1 cellular context compared by ENCODE assay signal in genomic region chr17:41785091-41785875, GRCh38.
TF ChIP-seq lines count a peak whose summit lies in the region.

No MANE protein-coding gene starts in this region.

TF ChIP-seq in GM23338, 12 proteins besides CTCF, POLR2A, EP300 and RAD21 (continued from another document):
- TF ChIP-seq, protein P1, sequence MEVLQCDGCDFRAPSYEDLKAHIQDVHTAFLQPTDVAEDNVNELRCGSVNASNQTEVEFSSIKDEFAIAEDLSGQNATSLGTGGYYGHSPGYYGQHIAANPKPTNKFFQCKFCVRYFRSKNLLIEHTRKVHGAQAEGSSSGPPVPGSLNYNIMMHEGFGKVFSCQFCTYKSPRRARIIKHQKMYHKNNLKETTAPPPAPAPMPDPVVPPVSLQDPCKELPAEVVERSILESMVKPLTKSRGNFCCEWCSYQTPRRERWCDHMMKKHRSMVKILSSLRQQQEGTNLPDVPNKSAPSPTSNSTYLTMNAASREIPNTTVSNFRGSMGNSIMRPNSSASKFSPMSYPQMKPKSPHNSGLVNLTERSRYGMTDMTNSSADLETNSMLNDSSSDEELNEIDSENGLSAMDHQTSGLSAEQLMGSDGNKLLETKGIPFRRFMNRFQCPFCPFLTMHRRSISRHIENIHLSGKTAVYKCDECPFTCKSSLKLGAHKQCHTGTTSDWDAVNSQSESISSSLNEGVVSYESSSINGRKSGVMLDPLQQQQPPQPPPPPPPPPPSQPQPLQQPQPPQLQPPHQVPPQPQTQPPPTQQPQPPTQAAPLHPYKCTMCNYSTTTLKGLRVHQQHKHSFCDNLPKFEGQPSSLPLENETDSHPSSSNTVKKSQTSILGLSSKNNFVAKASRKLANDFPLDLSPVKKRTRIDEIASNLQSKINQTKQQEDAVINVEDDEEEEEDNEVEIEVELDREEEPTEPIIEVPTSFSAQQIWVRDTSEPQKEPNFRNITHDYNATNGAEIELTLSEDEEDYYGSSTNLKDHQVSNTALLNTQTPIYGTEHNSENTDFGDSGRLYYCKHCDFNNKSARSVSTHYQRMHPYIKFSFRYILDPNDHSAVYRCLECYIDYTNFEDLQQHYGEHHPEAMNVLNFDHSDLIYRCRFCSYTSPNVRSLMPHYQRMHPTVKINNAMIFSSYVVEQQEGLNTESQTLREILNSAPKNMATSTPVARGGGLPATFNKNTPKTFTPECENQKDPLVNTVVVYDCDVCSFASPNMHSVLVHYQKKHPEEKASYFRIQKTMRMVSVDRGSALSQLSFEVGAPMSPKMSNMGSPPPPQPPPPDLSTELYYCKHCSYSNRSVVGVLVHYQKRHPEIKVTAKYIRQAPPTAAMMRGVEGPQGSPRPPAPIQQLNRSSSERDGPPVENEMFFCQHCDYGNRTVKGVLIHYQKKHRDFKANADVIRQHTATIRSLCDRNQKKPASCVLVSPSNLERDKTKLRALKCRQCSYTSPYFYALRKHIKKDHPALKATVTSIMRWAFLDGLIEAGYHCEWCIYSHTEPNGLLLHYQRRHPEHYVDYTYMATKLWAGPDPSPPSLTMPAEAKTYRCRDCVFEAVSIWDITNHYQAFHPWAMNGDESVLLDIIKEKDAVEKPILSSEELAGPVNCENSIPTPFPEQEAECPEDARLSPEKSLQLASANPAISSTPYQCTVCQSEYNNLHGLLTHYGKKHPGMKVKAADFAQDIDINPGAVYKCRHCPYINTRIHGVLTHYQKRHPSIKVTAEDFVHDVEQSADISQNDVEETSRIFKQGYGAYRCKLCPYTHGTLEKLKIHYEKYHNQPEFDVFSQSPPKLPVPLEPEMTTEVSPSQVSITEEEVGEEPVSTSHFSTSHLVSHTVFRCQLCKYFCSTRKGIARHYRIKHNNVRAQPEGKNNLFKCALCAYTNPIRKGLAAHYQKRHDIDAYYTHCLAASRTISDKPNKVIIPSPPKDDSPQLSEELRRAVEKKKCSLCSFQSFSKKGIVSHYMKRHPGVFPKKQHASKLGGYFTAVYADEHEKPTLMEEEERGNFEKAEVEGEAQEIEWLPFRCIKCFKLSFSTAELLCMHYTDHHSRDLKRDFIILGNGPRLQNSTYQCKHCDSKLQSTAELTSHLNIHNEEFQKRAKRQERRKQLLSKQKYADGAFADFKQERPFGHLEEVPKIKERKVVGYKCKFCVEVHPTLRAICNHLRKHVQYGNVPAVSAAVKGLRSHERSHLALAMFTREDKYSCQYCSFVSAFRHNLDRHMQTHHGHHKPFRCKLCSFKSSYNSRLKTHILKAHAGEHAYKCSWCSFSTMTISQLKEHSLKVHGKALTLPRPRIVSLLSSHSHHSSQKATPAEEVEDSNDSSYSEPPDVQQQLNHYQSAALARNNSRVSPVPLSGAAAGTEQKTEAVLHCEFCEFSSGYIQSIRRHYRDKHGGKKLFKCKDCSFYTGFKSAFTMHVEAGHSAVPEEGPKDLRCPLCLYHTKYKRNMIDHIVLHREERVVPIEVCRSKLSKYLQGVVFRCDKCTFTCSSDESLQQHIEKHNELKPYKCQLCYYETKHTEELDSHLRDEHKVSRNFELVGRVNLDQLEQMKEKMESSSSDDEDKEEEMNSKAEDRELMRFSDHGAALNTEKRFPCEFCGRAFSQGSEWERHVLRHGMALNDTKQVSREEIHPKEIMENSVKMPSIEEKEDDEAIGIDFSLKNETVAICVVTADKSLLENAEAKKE (CRISPR knock-in tag; IDR thresholded peaks at IDR 0.05) = no peak
- TF ChIP-seq, protein P2, sequence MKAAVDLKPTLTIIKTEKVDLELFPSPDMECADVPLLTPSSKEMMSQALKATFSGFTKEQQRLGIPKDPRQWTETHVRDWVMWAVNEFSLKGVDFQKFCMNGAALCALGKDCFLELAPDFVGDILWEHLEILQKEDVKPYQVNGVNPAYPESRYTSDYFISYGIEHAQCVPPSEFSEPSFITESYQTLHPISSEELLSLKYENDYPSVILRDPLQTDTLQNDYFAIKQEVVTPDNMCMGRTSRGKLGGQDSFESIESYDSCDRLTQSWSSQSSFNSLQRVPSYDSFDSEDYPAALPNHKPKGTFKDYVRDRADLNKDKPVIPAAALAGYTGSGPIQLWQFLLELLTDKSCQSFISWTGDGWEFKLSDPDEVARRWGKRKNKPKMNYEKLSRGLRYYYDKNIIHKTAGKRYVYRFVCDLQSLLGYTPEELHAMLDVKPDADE (IDR thresholded peaks at IDR 0.05) = peak; percentile 60; the same call in 1 of the 2 replicates
- no peak for TF ChIP-seq ZNF331 (CRISPR knock-in tag; IDR thresholded peaks at IDR 0.05; ENCODE audit: low read depth)
- TF ChIP-seq EZH2phosphoT487 (IDR thresholded peaks at IDR 0.05; ENCODE audit: unreplicated experiment) = no peak
- TF ChIP-seq CREB1 (CRISPR knock-in tag; IDR thresholded peaks at IDR 0.05; ENCODE audit: low read depth) = no peak
